Comparison of ENCODE assay signal across 9 cellular contexts in the genomic region with DNA sequence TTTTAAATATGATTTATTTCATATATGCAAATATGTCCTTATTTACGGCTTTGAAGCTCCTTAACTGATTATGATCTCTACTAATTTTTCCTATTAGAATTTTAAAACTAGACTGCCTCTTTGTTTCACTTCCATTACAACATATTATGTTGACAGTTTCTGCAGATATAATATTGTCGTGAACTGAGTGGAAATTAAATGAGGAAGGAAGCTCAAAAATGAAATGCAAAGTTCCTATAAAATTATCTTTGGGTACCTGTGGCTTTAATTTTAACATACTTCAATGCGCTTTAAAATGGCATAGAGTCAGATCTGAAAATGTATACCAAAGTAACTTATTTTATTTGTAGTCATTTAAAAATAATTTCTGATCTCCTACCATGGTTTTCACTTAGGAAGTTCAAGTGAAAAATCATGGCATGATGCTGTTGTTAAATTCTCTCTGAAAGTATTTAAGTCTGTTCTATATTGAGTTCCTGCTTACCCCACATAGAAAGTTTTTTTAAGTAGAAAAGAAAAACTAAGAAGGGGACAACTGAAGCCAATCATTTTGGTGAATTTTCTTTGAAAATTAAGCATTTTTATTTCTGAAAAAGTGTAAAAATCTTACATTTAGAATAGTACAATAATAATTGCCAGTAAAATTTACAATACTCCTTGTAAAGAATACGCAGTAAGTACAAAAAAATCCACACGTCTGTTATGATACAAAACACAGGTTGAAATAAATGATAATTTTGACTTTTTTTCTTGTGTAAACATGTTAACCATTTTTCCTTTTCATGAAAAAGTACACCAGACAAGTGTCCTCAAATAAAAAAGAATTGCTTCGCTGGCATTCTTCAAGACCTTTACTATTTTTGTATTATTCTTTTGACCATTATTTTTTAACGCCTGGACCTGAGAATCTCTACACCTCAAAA. TPM values are rescaled to one million over a fixed set of nuclear protein-coding genes. Genes with fewer than 3 reads are reported as not detected.
DNase-seq lines count a peak whose midpoint lies in the region; ATAC-seq, FAIRE-seq and TF ChIP-seq lines count a peak whose summit lies in the region.
"Had no signal": no experiment of that assay in that cellular context is flagged by ENCODE, and none has a peak within 500 bp of the region (broad histone marks: within the 10 kb centered on the region; RNA-seq: fewer than 3 reads in every experiment).

No MANE protein-coding gene starts in this region.

- no peak for TF ChIP-seq POLR2A in A549 (IDR thresholded peaks at IDR 0.05; ENCODE audit: low read length)
- TF ChIP-seq POLR2A in HCT116 (IDR thresholded peaks at IDR 0.05; ENCODE audit: borderline replicate concordance, extremely low read depth, insufficient read depth, insufficient read length) = no peak

- H3K4me1 ChIP-seq in A549 (peaks cover 19% of the 10 kb centered on the region), HCT116 (ENCODE audit: control insufficient read depth in 1 of 2, insufficient read depth in 2 of 2, low read length in 2 of 2) (peaks cover 12 to 19% of the 10 kb centered on the region in 2 experiments; a peak in 3 of 4 replicates), adipocyte (ENCODE audit: control insufficient read depth, insufficient read depth, low read length) (no peaks in the 10 kb centered on the region), kidney (ENCODE audit: control insufficient read depth in 1 of 2, insufficient read depth in 1 of 2, low read depth in 1 of 2, low read length in 2 of 2) (peaks cover 0 to 4% of the 10 kb centered on the region in 2 donors)

- H3K27me3 ChIP-seq in HCT116 (ENCODE audit: insufficient read depth, low read length) (no peaks in the 10 kb centered on the region), adipocyte (replicated peaks; ENCODE audit: control insufficient read depth, insufficient read depth, low read length) (peaks cover 80% of the 10 kb centered on the region)

- H2AFZ ChIP-seq in HCT116 (ENCODE audit: low read depth, low read length, poor library complexity, severe bottlenecking) = no peak overlapping the region

- peak overlapping the region; percentile 80 for H3K9ac ChIP-seq in HCT116 (ENCODE audit: low read length)
- peak overlapping the region; percentile 61 for H3K9ac ChIP-seq in adipocyte (ENCODE audit: low read length)
- H3K9ac ChIP-seq in kidney (ENCODE audit: low read length in 2 of 2) = no peak overlapping the region

- TF ChIP-seq CTCF in A549 (IDR thresholded peaks at IDR 0.05) (no peak), HCT116 (IDR thresholded peaks at IDR 0.05 in 2 of 3, conservative IDR thresholded peaks at IDR 0.05 in 1 of 3; ENCODE audit: borderline replicate concordance in 1 of 3, insufficient read depth in 1 of 3, low read depth in 2 of 3, low read length in 2 of 3) (no peak), kidney (IDR thresholded peaks at IDR 0.05; ENCODE audit: borderline replicate concordance, extremely low read depth, insufficient read depth) (no peak)

- POLR2A ChIA-PET in A549 (lab: Yijun Ruan, JAX) (no interaction called here), HCT116 (lab: Charles Lee) (no interaction called here)

- CTCF ChIA-PET in A549 (lab: Yijun Ruan, JAX) (interaction anchor here (0.7 to 1.2 kb wide), 3 partner anchors 9 to 231 kb away, joined by 3 read pairs; no protein-coding TSS in a partner anchor), HCT116 (lab: Charles Lee) (no interaction called here)

- H3K4me2 ChIP-seq in A549 (peak overlapping the region; percentile 98), HCT116 (ENCODE audit: low read length) (peak overlapping the region; percentile 92)

- ATAC-seq in A549 = no peak
- no peak for ATAC-seq in HCT116
- ATAC-seq in GM19328 (IDR thresholded peaks at IDR 0.05; ENCODE audit: unreplicated experiment) = no peak

- H3K27ac ChIP-seq in A549 (peak overlapping the region; percentile 89 to 94), HCT116 (ENCODE audit: low read depth, low read length) (peak overlapping the region; percentile 89; the same call in 1 of the 2 replicates), kidney (ENCODE audit: low read depth in 2 of 2, low read length in 2 of 2) (no peak overlapping the region)

- FAIRE-seq in A549 (lab: Jason Lieb, UNC) = no peak
- FAIRE-seq in kidney (lab: Jason Lieb, UNC) = no peak

- no peak for TF ChIP-seq EP300 in A549 (IDR thresholded peaks at IDR 0.05)

- intact Hi-C loops in HCT116 (cut with micrococcal nuclease) (no loop called here), kidney (cut with DNase I) (loop anchor here (10.0 kb wide), 1 partner anchor 231 kb away; no protein-coding TSS in a partner anchor)

- TF ChIP-seq RAD21 in A549 (conservative IDR thresholded peaks at IDR 0.05 in 1 of 2, IDR thresholded peaks at IDR 0.05 in 1 of 2) = no peak
- TF ChIP-seq RAD21 in HCT116 (IDR thresholded peaks at IDR 0.05; ENCODE audit: low read depth) = no peak

- peaks cover 21% of the 10 kb centered on the region for H3K79me2 ChIP-seq in HCT116 (ENCODE audit: insufficient read depth, low read length)

- H3K4me3 ChIP-seq in A549 = peak overlapping the region; percentile 67
- peak overlapping the region; percentile 64 to 89 for H3K4me3 ChIP-seq in HCT116 (replicated peaks in 1 of 2; ENCODE audit: low read depth in 1 of 2, low read length in 2 of 2)
- H3K4me3 ChIP-seq in adipocyte (ENCODE audit: low read length) = peak overlapping the region; percentile 74
- H3K4me3 ChIP-seq in kidney (ENCODE audit: low read length in 2 of 2) = peak overlapping the region; percentile 44 to 48

- RAD21 ChIA-PET in HCT116 (lab: Charles Lee; ENCODE audit: low non-redundant PET in 1 of 2, low total read pairs in 2 of 2, uncharacterized antibody in 2 of 2, unreplicated experiment in 2 of 2) = no interaction called here

- DNase-seq in A549 (ENCODE audit: low read depth in 1 of 2, low spot score in 1 of 2) (no peak), HCT116 (ENCODE audit: low read depth, low spot score) (no peak), adipocyte (ENCODE audit: low read depth) (peak; percentile 25), kidney (no peak), NCI-H774 (lab: John Stamatoyannopoulos, UW) (no peak), GM19238 (ENCODE audit: insufficient read length, low spot score) (no peak), HCEC 1CT (no peak)
- DNase-seq: NCI-H2081 treated with DMSO at 0.1 percent for 48 hours had no signal

- no TSS peak for BruUV-seq in HCT116 (replicated peaks; lab: Mats Ljungman, UMichigan)

- no peaks in the 10 kb centered on the region for H3K9me3 ChIP-seq in A549
- H3K9me3 ChIP-seq in HCT116 (ENCODE audit: control insufficient read depth in 1 of 2, insufficient read depth in 1 of 2, low read depth in 1 of 2, low read length in 2 of 2) = no peaks in the 10 kb centered on the region
- peaks cover 4% of the 10 kb centered on the region for H3K9me3 ChIP-seq in adipocyte (ENCODE audit: control insufficient read depth, low read length)
- H3K9me3 ChIP-seq in kidney (ENCODE audit: control insufficient read depth in 1 of 2, low read length in 2 of 2) = no peaks in the 10 kb centered on the region

- H3K36me3 ChIP-seq in HCT116 (ENCODE audit: control insufficient read depth in 1 of 2, insufficient read depth in 2 of 2, low read length in 2 of 2) = no peaks in the 10 kb centered on the region
- no peaks in the 10 kb centered on the region for H3K36me3 ChIP-seq in adipocyte (ENCODE audit: control insufficient read depth, insufficient read depth, low read length, severe bottlenecking)
- H3K36me3 ChIP-seq in kidney (ENCODE audit: control insufficient read depth in 1 of 2, insufficient read depth in 2 of 2, low read length in 2 of 2) = no peaks in the 10 kb centered on the region

- no peaks in the 10 kb centered on the region for H4K20me1 ChIP-seq in HCT116 (ENCODE audit: insufficient read depth)

- WGBS in A549 (ENCODE audit: missing lambda C conversion rate) = 44% methylated on average over 7 of the region's 7 CpGs

- no peaks in the 10 kb centered on the region for H3K9me2 ChIP-seq in HCT116 (ENCODE audit: insufficient read depth)

TF ChIP-seq in A549, 52 proteins besides CTCF, POLR2A, EP300 and RAD21 (continues in another document):
- TF ChIP-seq, protein P1, sequence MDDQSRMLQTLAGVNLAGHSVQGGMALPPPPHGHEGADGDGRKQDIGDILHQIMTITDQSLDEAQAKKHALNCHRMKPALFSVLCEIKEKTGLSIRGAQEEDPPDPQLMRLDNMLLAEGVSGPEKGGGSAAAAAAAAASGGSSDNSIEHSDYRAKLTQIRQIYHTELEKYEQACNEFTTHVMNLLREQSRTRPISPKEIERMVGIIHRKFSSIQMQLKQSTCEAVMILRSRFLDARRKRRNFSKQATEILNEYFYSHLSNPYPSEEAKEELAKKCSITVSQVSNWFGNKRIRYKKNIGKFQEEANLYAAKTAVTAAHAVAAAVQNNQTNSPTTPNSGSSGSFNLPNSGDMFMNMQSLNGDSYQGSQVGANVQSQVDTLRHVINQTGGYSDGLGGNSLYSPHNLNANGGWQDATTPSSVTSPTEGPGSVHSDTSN (IDR thresholded peaks at IDR 0.05) = no peak

TF ChIP-seq in HCT116, 20 proteins besides CTCF, POLR2A, EP300 and RAD21 (continues in another document):
- TF ChIP-seq ZNF274 (IDR thresholded peaks at IDR 0.05; ENCODE audit: low read depth, low read length) (no peak), TCF7L2 (IDR thresholded peaks at IDR 0.05; ENCODE audit: borderline replicate concordance, extremely low read depth, insufficient read depth, insufficient read length) (no peak)

RNA-seq across cellular contexts. Expression of a gene that starts 2.6 kb away (rescaled TPM):
- 1.8 and 2.2 TPM in 2 replicates for polyA plus RNA-seq in A549 (2011; rRNA removed)
- 4.2 and 6.1 TPM in 2 replicates for polyA plus RNA-seq in A549 (2012; cell fraction: cytosol; rRNA removed)
- polyA plus RNA-seq in A549 (2012; cell fraction: nucleus; rRNA removed) = 4.1 and 4.4 TPM in 2 replicates
- 7.1 to 9.5 TPM (median 8.2 TPM) in 3 replicates for polyA plus RNA-seq in A549 (2017; fragmentation: RNase III; extraction: RNeasy Plus Mini Kit Qiagen cat#74134 plus additional on column Dnase treatment)
- 0.83 and 0.97 TPM in 2 replicates for polyA minus RNA-seq in A549 (2011; rRNA and poly(A)+ RNA removed)
- 26.8 TPM for total RNA-seq in HCT116 (2021; ENCODE audit: unreplicated experiment)
- 14.1 and 15.8 TPM in 2 replicates for polyA plus RNA-seq in HCT116 (2012)
- total RNA-seq in kidney = 5.9 TPM
- polyA plus RNA-seq in kidney (ENCODE audit: insufficient read depth, low read depth, low replicate concordance) = 2.5 TPM

RNA-seq across cellular contexts. Expression of a gene that starts 52.3 kb away (rescaled TPM):
- polyA plus RNA-seq in A549 (2011; rRNA removed) (905 and 1,048 TPM in 2 replicates), A549 (2017; fragmentation: RNase III; extraction: RNeasy Plus Mini Kit Qiagen cat#74134 plus additional on column Dnase treatment) (1,119 to 1,187 TPM (median 1,159 TPM) in 3 replicates), kidney (ENCODE audit: insufficient read depth, low read depth, low replicate concordance) (526 TPM)
- polyA plus RNA-seq in A549 (2012; cell fraction: cytosol; rRNA removed) = 392 and 461 TPM in 2 replicates
- polyA plus RNA-seq in A549 (2012; cell fraction: nucleus; rRNA removed) = 138 and 209 TPM in 2 replicates
- polyA minus RNA-seq in A549 (2011; rRNA and poly(A)+ RNA removed) = 402 and 503 TPM in 2 replicates
- total RNA-seq in HCT116 (2021; ENCODE audit: unreplicated experiment) (868 TPM), kidney (446 TPM)
- polyA plus RNA-seq in HCT116 (2012) = 624 and 797 TPM in 2 replicates

Comparison
In these comparisons a context has a peak if more than half of its experiments do, and no peak if none do; other contexts are left out.
1. H3K27ac ChIP-seq: peak in A549 (2 of 2) and HCT116 (single experiment); none in kidney (0 of 2).
2. H3K9ac ChIP-seq: peak in HCT116 (single experiment) and adipocyte (single experiment); none in kidney (0 of 2).
3. Peak in every context shown above with its lines, with median percentiles within 50 percentile points of each other: H3K4me3 ChIP-seq.